ENCODE assay signal across 8 cellular contexts in genomic region chr7:26197153-26198115, GRCh38. TPM values are rescaled to one million over a fixed set of nuclear protein-coding genes. Genes with fewer than 3 reads are reported as not detected.
DNase-seq lines count a peak whose midpoint lies in the region; ATAC-seq and TF ChIP-seq lines count a peak whose summit lies in the region.

No MANE protein-coding gene starts in this region.

- peaks cover 0 to 66% (median 53%) of the 10 kb centered on the region in 9 donors for H3K36me3 ChIP-seq in heart left ventricle
- peaks cover 3% of the 10 kb centered on the region for H3K36me3 ChIP-seq in kidney epithelial cell (ENCODE audit: control insufficient read depth, insufficient read depth, low read length)
- peaks cover 37 to 64% (median 42%) of the 10 kb centered on the region in 4 donors for H3K36me3 ChIP-seq in upper lobe of left lung

- H3K27ac Mint-ChIP-seq in activated CD4-positive, alpha-beta memory T cell treated with anti-CD3 and anti-CD28 coated beads for 36 hours: peak overlapping the region; percentile 100

- H3K27me3 ChIP-seq in heart left ventricle: no peaks in the 10 kb centered on the region
- no peaks in the 10 kb centered on the region for H3K27me3 ChIP-seq in kidney epithelial cell (ENCODE audit: control insufficient read depth, insufficient read depth, low read length)
- H3K27me3 ChIP-seq in upper lobe of left lung: no peaks in the 10 kb centered on the region

- peaks cover 85% of the 10 kb centered on the region for H3K36me3 Mint-ChIP-seq in activated CD4-positive, alpha-beta memory T cell treated with anti-CD3 and anti-CD28 coated beads for 36 hours

- H3K4me1 Mint-ChIP-seq in activated CD4-positive, alpha-beta memory T cell treated with anti-CD3 and anti-CD28 coated beads for 36 hours (ENCODE audit: low read depth): peaks cover 50% of the 10 kb centered on the region

- peaks cover 2% of the 10 kb centered on the region for H3K9me3 Mint-ChIP-seq in activated CD4-positive, alpha-beta memory T cell treated with anti-CD3 and anti-CD28 coated beads for 36 hours

- H3K4me3 Mint-ChIP-seq in activated CD4-positive, alpha-beta memory T cell treated with anti-CD3 and anti-CD28 coated beads for 36 hours: peak overlapping the region; percentile 99

- intact Hi-C loops in heart left ventricle (cut with DNase I) (loop anchor here in 4 of 10 donors (2.0 to 5.0 kb wide), 4 partner anchors 40 to 305 kb away; partner anchors contain the start of gene NFE2L3 (in 1 of the 4)), left cardiac atrium (cut with DNase I) (no loop called here)
- intact Hi-C loops in activated CD4-positive, alpha-beta memory T cell treated with anti-CD3 and anti-CD28 coated beads for 36 hours (cut with micrococcal nuclease): no loop called here

- H3K27me3 Mint-ChIP-seq in activated CD4-positive, alpha-beta memory T cell treated with anti-CD3 and anti-CD28 coated beads for 36 hours: peaks cover 6% of the 10 kb centered on the region

- CTCF ChIA-PET in activated CD4-positive, alpha-beta memory T cell treated with anti-CD3 and anti-CD28 coated beads for 36 hours (lab: Charles Lee): interaction anchor here (0.9 to 3.4 kb wide), 12 partner anchors 9 to 305 kb away, joined by 3 to 27 read pairs (median 6); partner anchors contain the start of gene NFE2L3

- TF ChIP-seq POLR2A in heart left ventricle (IDR thresholded peaks at IDR 0.05) (no peak), upper lobe of left lung (IDR thresholded peaks at IDR 0.05) (no peak)

- peaks cover 18 to 55% (median 54%) of the 10 kb centered on the region in 12 donors for H3K4me1 ChIP-seq in heart left ventricle
- H3K4me1 ChIP-seq in upper lobe of left lung: peaks cover 53 to 60% (median 55%) of the 10 kb centered on the region in 4 donors

- H3K27ac ChIP-seq in heart left ventricle (peak overlapping the region in 5 of 12 donors; percentile 97 to 100 (median 99)), upper lobe of left lung (peak overlapping the region in 3 of 4 donors; percentile 10 to 100 (median 100))

- DNase-seq in heart left ventricle: no peak
- no peak for DNase-seq in left cardiac atrium
- no peak for DNase-seq in activated CD4-positive, alpha-beta memory T cell treated with anti-CD3 and anti-CD28 coated beads for 36 hours
- no peak for DNase-seq in kidney epithelial cell (ENCODE audit: low read depth)
- DNase-seq in upper lobe of left lung: no peak
- DNase-seq in HUDEP-2 (lab: John Stamatoyannopoulos, UW; ENCODE audit: unreplicated experiment in 76 of 76): no peak
- no peak for DNase-seq in GDM1 (lab: John Stamatoyannopoulos, UW)

- H3K4me3 ChIP-seq in heart left ventricle (peak overlapping the region; percentile 75 to 97 (median 88)), kidney epithelial cell (ENCODE audit: low read depth, low read length) (peak overlapping the region; percentile 100), upper lobe of left lung (peak overlapping the region; percentile 85 to 95 (median 90))

- ATAC-seq in heart left ventricle (no peak), left cardiac atrium (no peak), upper lobe of left lung (ENCODE audit: low FRiP score in 2 of 2) (no peak), GM18861 (IDR thresholded peaks at IDR 0.05; ENCODE audit: unreplicated experiment) (no peak)

- POLR2A ChIA-PET in activated CD4-positive, alpha-beta memory T cell treated with anti-CD3 and anti-CD28 coated beads for 36 hours (lab: Charles Lee): interaction anchor here (0.8 to 9.9 kb wide), 12 partner anchors 8 to 105 kb away, joined by 3 to 160 read pairs (median 8); partner anchors contain the start of gene NFE2L3

- WGBS in heart left ventricle, 4 donors: 14 to 18% (median 16%) methylated on average over 5 of the region's 5 CpGs
- WGBS in upper lobe of left lung, 2 donors: 14 to 17% methylated on average over 5 of the region's 5 CpGs

- TF ChIP-seq CTCF in heart left ventricle (IDR thresholded peaks at IDR 0.05): no peak
- TF ChIP-seq CTCF in kidney epithelial cell (IDR thresholded peaks at IDR 0.05; ENCODE audit: insufficient read depth, low read length, poor library complexity, severe bottlenecking): no peak
- no peak for TF ChIP-seq CTCF in upper lobe of left lung (IDR thresholded peaks at IDR 0.05)

- no peaks in the 10 kb centered on the region for H3K9me3 ChIP-seq in heart left ventricle
- H3K9me3 ChIP-seq in upper lobe of left lung: no peaks in the 10 kb centered on the region

- no peak for TF ChIP-seq EP300 in upper lobe of left lung (IDR thresholded peaks at IDR 0.05)

RNA-seq across cellular contexts. Expression of gene HNRNPA2B1, which starts 3.1 kb away (rescaled TPM):
- total RNA-seq in heart left ventricle (100 to 1,000 TPM; 142 to 411 (median 377) TPM), left cardiac atrium (100 to 1,000 TPM; 330 to 390 TPM), kidney epithelial cell (131 and 133 TPM in 2 replicates), upper lobe of left lung (100 to 1,000 TPM; 192 to 416 (median 314) TPM)
- polyA plus RNA-seq in heart left ventricle: 100 to 1,000 TPM; 590 to 732 TPM
- total RNA-seq in activated CD4-positive, alpha-beta memory T cell treated with anti-CD3 and anti-CD28 coated beads for 36 hours: 100 to 1,000 TPM; 906 to 929 TPM

RNA-seq across cellular contexts. Expression of gene CBX3, which starts 4.1 kb away (rescaled TPM):
- total RNA-seq in heart left ventricle (10 to 100 TPM; 31.5 to 70.1 (median 59.9) TPM), left cardiac atrium (10 to 100 TPM; 61.9 to 82.7 TPM), kidney epithelial cell (104 and 107 TPM in 2 replicates), upper lobe of left lung (100 to 1,000 TPM in 2 of 6 donors, 10 to 100 TPM in 4; 59.0 to 116 (median 89.8) TPM)
- polyA plus RNA-seq in heart left ventricle: 10 to 100 TPM; 50.4 to 66.2 TPM
- 100 to 1,000 TPM; 278 to 281 TPM for total RNA-seq in activated CD4-positive, alpha-beta memory T cell treated with anti-CD3 and anti-CD28 coated beads for 36 hours

RNA-seq across cellular contexts. Expression of gene NFE2L3, which starts 45.4 kb away (rescaled TPM):
- 1 to 10 TPM in 7 of 9 donors, under 1 TPM in 2; 0.75 to 5.6 (median 1.8) TPM for total RNA-seq in heart left ventricle
- polyA plus RNA-seq in heart left ventricle: 1 to 10 TPM; 1.1 to 1.8 TPM
- total RNA-seq in left cardiac atrium: 1 to 10 TPM; 1.3 to 1.7 TPM
- 10 to 100 TPM; 27.3 to 30.3 TPM for total RNA-seq in activated CD4-positive, alpha-beta memory T cell treated with anti-CD3 and anti-CD28 coated beads for 36 hours
- total RNA-seq in kidney epithelial cell: 53.8 and 57.1 TPM in 2 replicates
- 10 to 100 TPM in 1 of 6 donors, 1 to 10 TPM in 5; 5.5 to 13.8 (median 7.0) TPM for total RNA-seq in upper lobe of left lung
